In genomic region chr7:148927141-148927540, GRCh38 we compare ENCODE assay signal across 19 cellular contexts. TPM values are rescaled to one million over a fixed set of nuclear protein-coding genes. Genes with fewer than 3 reads are reported as not detected.
A peak's percentile ranks its signal among the peaks of the same experiment; 100 is the strongest.
DNase-seq lines count a peak whose midpoint lies in the region; ATAC-seq and TF ChIP-seq lines count a peak whose summit lies in the region.
"Had no signal": no experiment of that assay in that cellular context is flagged by ENCODE, and none has a peak within 500 bp of the region (broad histone marks: within the 10 kb centered on the region; RNA-seq: fewer than 3 reads in every experiment).

No MANE protein-coding gene starts in this region.

- H3K27me3 ChIP-seq in right atrium auricular region = no peaks in the 10 kb centered on the region

- no peaks in the 10 kb centered on the region for H3K4me1 ChIP-seq in right atrium auricular region
- H3K4me1 ChIP-seq: Caco-2 had no signal

- no peaks in the 10 kb centered on the region for H3K27me3 Mint-ChIP-seq in stimulated activated naive CD8-positive, alpha-beta T cell treated with anti-CD3 and anti-CD28 coated beads, Interleukin-15, amount 100 ng/mL, for 72 hours
- H3K27me3 Mint-ChIP-seq in T-helper 17 cell = no peaks in the 10 kb centered on the region
- H3K27me3 Mint-ChIP-seq: activated CD4-positive, alpha-beta T cell treated with anti-CD3 and anti-CD28 coated beads, Interleukin-2, amount 10 ng/mL, durations not matched to agents 7 days and 5 days; brain had no signal

- peaks cover 0 to 3% of the 10 kb centered on the region in 2 donors for H3K9me3 Mint-ChIP-seq in activated naive CD4-positive, alpha-beta T cell treated with anti-CD3 and anti-CD28 coated beads, Interleukin-2, amount 50 U/mL, for 72 hours
- no peaks in the 10 kb centered on the region for H3K9me3 Mint-ChIP-seq in stimulated activated naive CD8-positive, alpha-beta T cell treated with anti-CD3 and anti-CD28 coated beads, Interleukin-15, amount 100 ng/mL, for 72 hours
- H3K9me3 Mint-ChIP-seq: activated CD4-positive, alpha-beta T cell treated with anti-CD3 and anti-CD28 coated beads, Interleukin-2, amount 10 ng/mL, durations not matched to agents 7 days and 5 days had no signal

- H3K4me3 ChIP-seq in right atrium auricular region = no peak overlapping the region
- H3K4me3 ChIP-seq: GM12878, PC-9, SK-N-MC had no signal

- TF ChIP-seq CTCF in right atrium auricular region (IDR thresholded peaks at IDR 0.05) = no peak

- H3K27ac Mint-ChIP-seq in activated naive CD4-positive, alpha-beta T cell treated with anti-CD3 and anti-CD28 coated beads, Interleukin-2, amount 50 U/mL, for 72 hours = peak overlapping the region; percentile 1 to 91
- peak overlapping the region; percentile 15 to 71 for H3K27ac Mint-ChIP-seq in stimulated activated naive CD8-positive, alpha-beta T cell treated with anti-CD3 and anti-CD28 coated beads, Interleukin-15, amount 100 ng/mL, for 72 hours
- H3K27ac Mint-ChIP-seq in T-helper 17 cell = no peak overlapping the region

- DNase-seq in activated naive CD4-positive, alpha-beta T cell treated with anti-CD3 and anti-CD28 coated beads, Interleukin-2, amount 50 U/mL, for 72 hours (ENCODE audit: low spot score in 2 of 2) = peak in 1 of 2 donors; percentile 7
- DNase-seq in activated naive CD4-positive, alpha-beta T cell (lab: John Stamatoyannopoulos, UW) = no peak
- DNase-seq in fibroblast of gingiva (ENCODE audit: low read depth) (peak; percentile 26), T-helper 17 cell (no peak), right atrium auricular region (ENCODE audit: low spot score) (no peak)
- DNase-seq in stimulated activated naive CD8-positive, alpha-beta T cell treated with anti-CD3 and anti-CD28 coated beads, Interleukin-15, amount 100 ng/mL, for 72 hours = no peak
- DNase-seq: activated CD4-positive, alpha-beta T cell treated with anti-CD3 and anti-CD28 coated beads, Interleukin-2, amount 10 ng/mL, durations not matched to agents 7 days and 5 days; activated gamma-delta T cell treated with Interleukin-2 at 50 U/mL for 16 hours; AML-193; Caco-2; dermis blood vessel endothelial cell; head of caudate nucleus; NCI-H187 treated with DMSO at 0.1 percent for 48 hours; NCI-H510A treated with DMSO at 0.1 percent for 48 hours; PC-9 had no signal

- H3K9me3 ChIP-seq in T-helper 17 cell (ENCODE audit: control insufficient read depth, low read length, poor library complexity, severe bottlenecking) (no peaks in the 10 kb centered on the region), right atrium auricular region (no peaks in the 10 kb centered on the region)
- H3K9me3 ChIP-seq: Caco-2 had no signal

- peak in 1 of 2 donors; percentile 13 for ATAC-seq in activated naive CD4-positive, alpha-beta T cell treated with anti-CD3 and anti-CD28 coated beads, Interleukin-2, amount 50 U/mL, for 72 hours
- ATAC-seq in HG03196 (IDR thresholded peaks at IDR 0.05; ENCODE audit: unreplicated experiment) (peak; percentile 7), T-helper 17 cell (no peak)
- ATAC-seq in stimulated activated naive CD8-positive, alpha-beta T cell treated with anti-CD3 and anti-CD28 coated beads, Interleukin-15, amount 100 ng/mL, for 72 hours = no peak

- peak overlapping the region; percentile 33 to 53 for H3K4me3 Mint-ChIP-seq in stimulated activated naive CD8-positive, alpha-beta T cell treated with anti-CD3 and anti-CD28 coated beads, Interleukin-15, amount 100 ng/mL, for 72 hours
- H3K4me3 Mint-ChIP-seq in T-helper 17 cell = no peak overlapping the region
- H3K4me3 Mint-ChIP-seq: activated CD4-positive, alpha-beta T cell treated with anti-CD3 and anti-CD28 coated beads, Interleukin-2, amount 10 ng/mL, durations not matched to agents 7 days and 5 days had no signal

- H3K4me1 Mint-ChIP-seq in stimulated activated naive CD8-positive, alpha-beta T cell treated with anti-CD3 and anti-CD28 coated beads, Interleukin-15, amount 100 ng/mL, for 72 hours = peaks cover 75% of the 10 kb centered on the region
- H3K4me1 Mint-ChIP-seq in T-helper 17 cell = peaks cover 12% of the 10 kb centered on the region

- no peaks in the 10 kb centered on the region for H3K36me3 ChIP-seq in right atrium auricular region

- no peak overlapping the region for H3K27ac ChIP-seq in right atrium auricular region
- H3K27ac ChIP-seq: PC-9, SK-N-MC had no signal

- H3K36me3 Mint-ChIP-seq in activated naive CD4-positive, alpha-beta T cell treated with anti-CD3 and anti-CD28 coated beads, Interleukin-2, amount 50 U/mL, for 72 hours = peaks cover 6 to 25% of the 10 kb centered on the region in 2 donors
- H3K36me3 Mint-ChIP-seq in T-helper 17 cell (ENCODE audit: low read depth) = peaks cover 2% of the 10 kb centered on the region
- H3K36me3 Mint-ChIP-seq: brain had no signal

RNA-seq across cellular contexts. Expression of gene EZH2, which starts 43.0 kb away (rescaled TPM):
- 100 to 1,000 TPM; 106 to 171 TPM for total RNA-seq in activated naive CD4-positive, alpha-beta T cell treated with anti-CD3 and anti-CD28 coated beads, Interleukin-2, amount 50 U/mL, for 72 hours
- 10 to 100 TPM; 38.4 to 43.7 TPM for total RNA-seq in T-helper 17 cell
- under 1 TPM; 0.26 to 0.98 TPM for total RNA-seq in right atrium auricular region

Comparison
In these comparisons a context has a peak if more than half of its experiments do, and no peak if none do; other contexts are left out.
1. RNA of gene EZH2, which starts 43.0 kb away (total RNA-seq): 106 to 171 TPM in activated naive CD4-positive, alpha-beta T cell treated with anti-CD3 and anti-CD28 coated beads, Interleukin-2, amount 50 U/mL, for 72 hours and 38.4 to 43.7 TPM in T-helper 17 cell; 0.26 to 0.98 TPM in right atrium auricular region; every median in the first group is over 10 times any median in the second.